Comparison of ENCODE assay signal across 8 cellular contexts in the genomic region with DNA sequence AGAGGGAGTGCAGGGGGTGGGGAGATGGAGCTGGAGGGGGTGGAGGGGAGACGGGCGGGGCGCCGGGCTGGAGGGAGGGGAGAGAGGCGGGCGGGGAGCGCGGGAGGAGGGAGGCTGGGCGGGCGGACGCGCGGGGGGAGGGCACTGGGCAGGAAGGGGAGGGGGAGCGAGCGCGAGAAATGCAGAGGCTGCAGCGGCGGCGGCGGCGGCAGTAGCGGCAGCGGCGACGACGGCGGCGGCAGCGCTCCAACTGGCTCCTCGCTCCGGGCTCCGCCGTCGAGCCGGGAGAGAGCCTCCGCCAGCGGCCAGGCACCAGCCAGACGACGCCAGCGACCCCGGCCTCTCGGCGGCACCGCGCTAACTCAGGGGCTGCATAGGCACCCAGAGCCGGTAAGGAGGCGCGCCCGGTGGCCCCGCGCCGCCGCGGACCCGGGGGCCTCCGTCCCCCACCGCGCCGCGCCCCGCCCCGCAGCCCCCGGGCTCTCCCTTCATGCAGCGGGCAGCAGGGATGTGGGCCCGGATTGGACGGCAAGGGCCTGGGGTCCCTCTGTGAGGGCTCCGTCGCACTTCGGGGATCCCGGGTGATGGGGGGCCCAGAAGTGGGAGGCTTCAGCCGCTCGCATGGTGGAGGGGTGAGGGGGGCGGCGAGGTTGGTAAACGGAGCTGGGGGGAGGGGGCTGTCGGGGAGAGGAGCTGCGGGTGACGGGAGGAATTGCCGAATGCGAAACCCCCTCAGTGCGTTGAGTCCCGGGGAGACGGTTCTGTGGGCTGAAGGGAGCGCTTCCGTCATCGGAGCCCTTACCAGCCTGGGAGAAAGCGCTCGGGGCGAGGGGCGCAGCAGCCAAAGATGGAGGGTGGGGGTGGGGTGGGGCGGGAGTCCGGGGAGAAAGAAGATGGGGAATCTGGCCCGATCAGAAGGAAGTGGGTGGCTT. TPM values are rescaled to one million over a fixed set of nuclear protein-coding genes. Genes with fewer than 3 reads are reported as not detected.
A peak's percentile ranks its signal among the peaks of the same experiment; 100 is the strongest.
DNase-seq lines count a peak whose midpoint lies in the region; TF ChIP-seq lines count a peak whose summit lies in the region.

A gene with protein sequence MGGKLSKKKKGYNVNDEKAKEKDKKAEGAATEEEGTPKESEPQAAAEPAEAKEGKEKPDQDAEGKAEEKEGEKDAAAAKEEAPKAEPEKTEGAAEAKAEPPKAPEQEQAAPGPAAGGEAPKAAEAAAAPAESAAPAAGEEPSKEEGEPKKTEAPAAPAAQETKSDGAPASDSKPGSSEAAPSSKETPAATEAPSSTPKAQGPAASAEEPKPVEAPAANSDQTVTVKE (plus strand): TSS at position 211 of the 932 bp plus-strand sequence. CDS start 57,586 bp downstream, outside the sequence.

- H3K9me3 ChIP-seq in mononuclear cell (ENCODE audit: low read depth, low read length) = no peaks in the 10 kb centered on the region
- H3K9me3 ChIP-seq in suprapubic skin = no peaks in the 10 kb centered on the region

- TF ChIP-seq EP300 in suprapubic skin (IDR thresholded peaks at IDR 0.05) = no peak

- DNase-seq in NCI-H524 (lab: John Stamatoyannopoulos, UW) = peak; percentile 52 to 71
- no peak for DNase-seq in NCI-H524 treated with DMSO at 0.1 percent for 48 hours (lab: John Stamatoyannopoulos, UW)
- DNase-seq in HFFc6 = peak; percentile 65
- DNase-seq in NCI-H128 (lab: John Stamatoyannopoulos, UW; ENCODE audit: unreplicated experiment) = peak; percentile 51
- peak in 3 of 4 experiments; percentile 3 to 25 (median 5) for DNase-seq in activated CD4-positive, CD25-positive, alpha-beta regulatory T cell (lab: John Stamatoyannopoulos, UW)
- no peak for DNase-seq in epithelial cell of proximal tubule (ENCODE audit: low read depth)
- DNase-seq in suprapubic skin (ENCODE audit: low spot score in 2 of 2) = peak; percentile 84

- under 1% methylated on average over 35 of the region's 93 CpGs for WGBS in suprapubic skin

- TF ChIP-seq CTCF in HFFc6 (IDR thresholded peaks at IDR 0.05) (no peak), epithelial cell of proximal tubule (conservative IDR thresholded peaks at IDR 0.05; ENCODE audit: low read depth, low read length) (no peak), suprapubic skin (IDR thresholded peaks at IDR 0.05) (no peak)

- peaks cover 35% of the 10 kb centered on the region for H3K4me1 ChIP-seq in mononuclear cell (ENCODE audit: insufficient read depth, low read length)
- peaks cover 38% of the 10 kb centered on the region for H3K4me1 ChIP-seq in suprapubic skin

- H3K36me3 Mint-ChIP-seq in HFFc6 (ENCODE audit: low read depth) = peaks cover 18% of the 10 kb centered on the region

- H3K4me1 Mint-ChIP-seq in HFFc6 (ENCODE audit: low read depth) = peaks cover 48% of the 10 kb centered on the region

- no peaks in the 10 kb centered on the region; the same call in none of the 2 replicates for H3K27me3 Mint-ChIP-seq in HFFc6 (ENCODE audit: insufficient read depth)

- H3K4me3 ChIP-seq in epithelial cell of proximal tubule (ENCODE audit: low read depth, low read length) (peak within 1 kb of the TSS; percentile 91), mononuclear cell (ENCODE audit: low read length) (peak within 1 kb of the TSS; percentile 73), suprapubic skin (peak within 1 kb of the TSS; percentile 59)

- no peaks in the 10 kb centered on the region for H3K9me3 Mint-ChIP-seq in HFFc6

- H3K4me3 Mint-ChIP-seq in HFFc6 = peak within 1 kb of the TSS; percentile 98

- peak within 1 kb of the TSS; percentile 82 for H3K27ac Mint-ChIP-seq in HFFc6

- H3K27me3 ChIP-seq in mononuclear cell (ENCODE audit: insufficient read depth, low read length) (no peaks in the 10 kb centered on the region), suprapubic skin (peaks cover 19% of the 10 kb centered on the region)

- H3K27ac ChIP-seq in suprapubic skin = peak within 1 kb of the TSS; percentile 62

- peak; percentile 37 to 66 for TF ChIP-seq POLR2A in suprapubic skin (IDR thresholded peaks at IDR 0.05)

- no peaks in the 10 kb centered on the region for H3K36me3 ChIP-seq in suprapubic skin

RNA-seq across cellular contexts. Expression of the gene that starts here (rescaled TPM):
- 100 to 1,000 TPM; 101 to 158 (median 151) TPM for total RNA-seq in HFFc6 (2021; fragmentation: NEBNext Ultra II Directional; extraction: Animal tissue kit (Norgen Biotek cat#: 25700))
- total RNA-seq in epithelial cell of proximal tubule (106 and 135 TPM in 2 replicates), mononuclear cell (24.5 TPM), suprapubic skin (10 to 100 TPM; 20.7 to 31.9 (median 26.2) TPM)

Comparison
In these comparisons a context has a peak if more than half of its experiments do, and no peak if none do; other contexts are left out.
1. DNase-seq: peak in NCI-H524 (2 of 2), HFFc6 (single experiment), NCI-H128 (single experiment), activated CD4-positive, CD25-positive, alpha-beta regulatory T cell (3 of 4) and suprapubic skin (2 of 2); none in NCI-H524 treated with DMSO at 0.1 percent for 48 hours (single experiment) and epithelial cell of proximal tubule (single experiment).
2. Peak in every context shown above with its lines, with median percentiles within 50 percentile points of each other: H3K4me3 ChIP-seq.